In the genomic region with DNA sequence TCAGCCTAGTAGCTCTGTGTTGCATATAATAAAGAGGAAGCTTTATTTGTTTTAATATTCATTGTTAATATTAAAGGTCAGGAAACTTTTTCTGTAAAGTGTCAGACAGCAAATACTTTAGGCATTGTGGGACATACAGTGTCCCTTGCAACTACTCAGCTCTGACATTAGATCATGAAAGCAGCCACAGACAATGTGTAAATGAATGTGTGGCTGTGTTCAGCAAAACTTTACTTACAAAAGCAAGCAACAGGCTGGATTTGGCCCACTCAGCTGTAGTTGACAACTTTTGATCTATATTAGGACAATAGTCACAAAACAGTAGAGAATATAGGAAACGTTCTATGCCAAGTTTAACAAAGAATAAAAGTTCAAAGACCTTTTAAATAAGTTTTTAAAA, we compare ENCODE assay signal across 18 cellular contexts.
"Had no signal": no experiment of that assay in that cellular context is flagged by ENCODE, and none has a peak within 500 bp of the region (broad histone marks: within the 10 kb centered on the region; RNA-seq: fewer than 3 reads in every experiment).

No MANE protein-coding gene starts in this region.

- H3K36me3 ChIP-seq: heart right ventricle, tibial nerve, upper lobe of right lung, vagina had no signal

- DNase-seq: cortex of kidney; dorsolateral prefrontal cortex; effector CD8-positive, alpha-beta T cell; heart right ventricle; hypothalamus; kidney glomerular epithelial cell; mesendoderm; naive thymus-derived CD4-positive, alpha-beta T cell; nephron progenitor cell; right cardiac atrium; small intestine; stimulated activated CD4-positive, alpha-beta T cell treated with anti-CD3 and anti-CD28 coated beads, Interleukin-12 subunit alpha, Interleukin-12 subunit beta, amount 100 ng/mL, for 4 hours; stimulated activated CD4-positive, alpha-beta T cell treated with anti-CD3 and anti-CD28 coated beads, Interleukin-2, amount 100 ng/mL, for 48 hours; stimulated activated naive CD4-positive, alpha-beta T cell treated with Interleukin-2 at 50 U/mL for 16 hours; testis; upper lobe of right lung had no signal

- H3K27me3 ChIP-seq: dorsolateral prefrontal cortex, heart right ventricle, testis, tibial nerve, upper lobe of right lung, vagina had no signal

- ATAC-seq: heart right ventricle; naive thymus-derived CD4-positive, alpha-beta T cell; right cardiac atrium; upper lobe of right lung had no signal

- H3K27ac ChIP-seq: dorsolateral prefrontal cortex, heart right ventricle, testis, tibial nerve, upper lobe of right lung, vagina had no signal

- H3K4me1 ChIP-seq: testis, upper lobe of right lung had no signal

- H3K9me3 ChIP-seq: heart right ventricle, testis, tibial nerve, upper lobe of right lung, vagina had no signal

- H3K4me3 ChIP-seq: dorsolateral prefrontal cortex, heart right ventricle, testis, tibial nerve, upper lobe of right lung, vagina had no signal
